ENCODE assay signal across 8 cellular contexts in genomic region chrX:118976599-118977340, GRCh38. TPM values are rescaled to one million over a fixed set of nuclear protein-coding genes. Genes with fewer than 3 reads are reported as not detected.
DNase-seq lines count a peak whose midpoint lies in the region; ATAC-seq, FAIRE-seq and TF ChIP-seq lines count a peak whose summit lies in the region.

No MANE protein-coding gene starts in this region.

- WGBS in transverse colon (ENCODE audit: low coverage in 1 of 2), 2 donors: 59% methylated on average over 14 of the region's 17 CpGs; no CpG with 5 or more reads in 1 of the 2 donors

- peak overlapping the region; percentile 85 to 94 (median 85) for H3K4me3 Mint-ChIP-seq in T-cell

- H3K36me3 Mint-ChIP-seq in T-cell: peaks cover 4% of the 10 kb centered on the region

- peaks cover 4 to 17% of the 10 kb centered on the region in 2 donors for H3K27me3 Mint-ChIP-seq in T-cell

- H3K4me1 ChIP-seq in muscle layer of colon (ENCODE audit: insufficient read depth, low read length): no peaks in the 10 kb centered on the region
- peaks cover 0 to 19% (median 5%) of the 10 kb centered on the region in 4 donors for H3K4me1 ChIP-seq in transverse colon

- in situ Hi-C loops in transverse colon (cut with MboI; ENCODE audit: low pct_ligation_motif_present in 1 of 4, low pct_unique_long_range_greater_than_20kb in 1 of 4, low sequenced_read_pairs in 3 of 4): no loop called here

- DNase-seq in 8988T: peak; percentile 56
- peak; percentile 76 for DNase-seq in H54 (ENCODE audit: insufficient read length, low spot score)
- DNase-seq in T-cell: peak in 4 of 34 experiments; percentile 0 to 12 (median 2)
- DNase-seq in coronary artery (ENCODE audit: low spot score): peak; percentile 78
- peak; percentile 82 for DNase-seq in transverse colon

- CTCF ChIA-PET in T-cell (lab: Charles Lee): interaction anchor here in 1 of 2 donors (0.6 to 1.4 kb wide), 2 partner anchors 24 kb away, joined by 3 read pairs; no protein-coding TSS in a partner anchor

- TF ChIP-seq POLR2A in H54 (IDR thresholded peaks at IDR 0.05; ENCODE audit: low read depth, low read length): no peak
- TF ChIP-seq POLR2A in transverse colon (IDR thresholded peaks at IDR 0.05): no peak

- no peak for TF ChIP-seq CTCF in coronary artery (IDR thresholded peaks at IDR 0.05)
- no peak for TF ChIP-seq CTCF in transverse colon (IDR thresholded peaks at IDR 0.05)

- H3K27me3 ChIP-seq in muscle layer of colon (ENCODE audit: control insufficient read depth in 1 of 2, insufficient read depth in 2 of 2, low read length in 2 of 2) (peaks cover 0 to 11% of the 10 kb centered on the region in 2 donors), transverse colon (peaks cover 9% of the 10 kb centered on the region)

- H3K9ac ChIP-seq in muscle layer of colon (ENCODE audit: low read length): no peak overlapping the region

- FAIRE-seq in H54 (lab: Jason Lieb, UNC): no peak

- POLR2A ChIA-PET in T-cell (lab: Charles Lee): interaction anchor here in 1 of 2 donors (0.5 to 0.6 kb wide), 2 partner anchors 29 to 107 kb away, joined by 3 to 5 read pairs; no protein-coding TSS in a partner anchor

- peak overlapping the region; percentile 74 to 92 for H3K27ac ChIP-seq in coronary artery
- peak overlapping the region; percentile 59 for H3K27ac ChIP-seq in muscle layer of colon (ENCODE audit: low read depth, low read length)
- H3K27ac ChIP-seq in transverse colon: peak overlapping the region; percentile 86 to 92 (median 88)

- H3K9me3 ChIP-seq in muscle layer of colon (ENCODE audit: low read length): no peaks in the 10 kb centered on the region
- H3K9me3 ChIP-seq in transverse colon: no peaks in the 10 kb centered on the region

- peak overlapping the region; percentile 78 for H3K4me3 ChIP-seq in coronary artery
- H3K4me3 ChIP-seq in muscle layer of colon (ENCODE audit: low read depth in 1 of 2, low read length in 2 of 2): peak overlapping the region; percentile 55 to 65
- H3K4me3 ChIP-seq in transverse colon: peak overlapping the region; percentile 38 to 66 (median 46)

- peak overlapping the region; percentile 36 to 80 for H3K27ac Mint-ChIP-seq in T-cell

- ATAC-seq in T-cell (replicated peaks in 1 of 4): no peak
- no peak for ATAC-seq in HG02623 (IDR thresholded peaks at IDR 0.05; ENCODE audit: unreplicated experiment)
- ATAC-seq in HG03025 (IDR thresholded peaks at IDR 0.05; ENCODE audit: low FRiP score, unreplicated experiment): no peak

- H3K4me1 Mint-ChIP-seq in T-cell: peaks cover 17 to 34% (median 19%) of the 10 kb centered on the region in 3 donors

- H3K36me3 ChIP-seq in muscle layer of colon (ENCODE audit: insufficient read depth, low read length) (no peaks in the 10 kb centered on the region), transverse colon (no peaks in the 10 kb centered on the region)

- no peak for TF ChIP-seq EP300 in transverse colon (IDR thresholded peaks at IDR 0.05; ENCODE audit: low read depth)

- intact Hi-C loops in transverse colon (cut with DNase I; ENCODE audit: low total_unique reads): loop anchor here (10.0 kb wide), 1 partner anchor 132 kb away; no protein-coding TSS in a partner anchor

- H3K9me3 Mint-ChIP-seq in T-cell: no peaks in the 10 kb centered on the region

RNA-seq across cellular contexts. Expression of gene LONRF3, which starts 2.4 kb away (rescaled TPM):
- total RNA-seq in T-cell: 10 to 100 TPM in 3 of 5 donors, 1 to 10 TPM in 2; 3.6 to 11.7 (median 10.7) TPM
- total RNA-seq in transverse colon: 10 to 100 TPM in 3 of 4 donors, 1 to 10 TPM in 1; 2.8 to 27.3 (median 17.3) TPM
